In genomic region chr4:24912252-24913098, GRCh38 we compare ENCODE assay signal across 1 cellular context.
TF ChIP-seq lines count a peak whose summit lies in the region.

CCDC149 (minus strand) TSS chr4:24913042; CDS start chr4:24912864, 178 bp downstream.

TF ChIP-seq in HEK293, 187 proteins besides CTCF, POLR2A, EP300 and RAD21 (continued from another document):
- TF ChIP-seq PRDM10 (tag by site-specific recombination; IDR thresholded peaks at IDR 0.05) = 0 out of 2 replicates have a peak, but pooled peaks have one; percentile 13
- TF ChIP-seq ZSCAN16 (tag by site-specific recombination; IDR thresholded peaks at IDR 0.05) = no peak
TF ChIP-seq in HEK293: peak in this region for 5.
